ENCODE assay signal across 8 cellular contexts in genomic region chr13:31199527-31199848, GRCh38. TPM values are rescaled to one million over a fixed set of nuclear protein-coding genes. Genes with fewer than 3 reads are reported as not detected.
A peak's percentile ranks its signal among the peaks of the same experiment; 100 is the strongest.
DNase-seq lines count a peak whose midpoint lies in the region; ATAC-seq lines count a peak whose summit lies in the region.

No MANE protein-coding gene starts in this region.

- H3K36me3 Mint-ChIP-seq in CD8-positive, alpha-beta memory T cell = peaks cover 0 to 1% (median 0%) of the 10 kb centered on the region in 3 donors
- H3K36me3 Mint-ChIP-seq in IgD-negative memory B cell = peaks cover 1% of the 10 kb centered on the region

- H3K27ac Mint-ChIP-seq in CD8-positive, alpha-beta memory T cell = peak overlapping the region; percentile 65 to 98 (median 92)
- H3K27ac Mint-ChIP-seq in IgD-negative memory B cell = peak overlapping the region in 2 of 3 donors; percentile 44 to 47

- no peaks in the 10 kb centered on the region for H3K9me3 ChIP-seq in CD8-positive, alpha-beta memory T cell (ENCODE audit: low read length)
- no peaks in the 10 kb centered on the region for H3K9me3 ChIP-seq in ectodermal cell (ENCODE audit: control insufficient read depth, low read length)
- no peaks in the 10 kb centered on the region for H3K9me3 ChIP-seq in neuron (ENCODE audit: low read length)

- CTCF ChIA-PET in CD8-positive, alpha-beta memory T cell (lab: Charles Lee) = interaction anchor here (0.7 to 1.4 kb wide), 10 partner anchors 10 to 225 kb away, joined by 3 to 5 read pairs (median 3); no protein-coding TSS in a partner anchor

- 13% methylated on average over 15 of the region's 15 CpGs for WGBS in ectodermal cell, 2 experiments

- H3K4me3 ChIP-seq in CD8-positive, alpha-beta memory T cell (ENCODE audit: low read length) = peak overlapping the region; percentile 22
- H3K4me3 ChIP-seq in ectodermal cell (ENCODE audit: insufficient read depth, low read depth, low read length) (peak overlapping the region; percentile 61), neuron (ENCODE audit: low read length) (peak overlapping the region; percentile 73)

- no peak for ATAC-seq in GM21529 (IDR thresholded peaks at IDR 0.05; ENCODE audit: unreplicated experiment)
- ATAC-seq in GM21360 (IDR thresholded peaks at IDR 0.05; ENCODE audit: unreplicated experiment) = no peak

- H3K27me3 ChIP-seq in CD8-positive, alpha-beta memory T cell (ENCODE audit: insufficient read depth, low read length, poor library complexity, severe bottlenecking) = no peaks in the 10 kb centered on the region
- H3K27me3 ChIP-seq in ectodermal cell (ENCODE audit: control insufficient read depth, insufficient read depth, low read length, poor library complexity, severe bottlenecking) (peaks cover 10% of the 10 kb centered on the region), neuron (ENCODE audit: insufficient read depth, low read length) (no peaks in the 10 kb centered on the region)

- no peaks in the 10 kb centered on the region for H3K9me3 Mint-ChIP-seq in CD8-positive, alpha-beta memory T cell
- peaks cover 0 to 2% (median 0%) of the 10 kb centered on the region in 3 donors for H3K9me3 Mint-ChIP-seq in IgD-negative memory B cell

- H3K27me3 Mint-ChIP-seq in CD8-positive, alpha-beta memory T cell = peaks cover 0 to 2% of the 10 kb centered on the region in 2 donors
- no peaks in the 10 kb centered on the region for H3K27me3 Mint-ChIP-seq in IgD-negative memory B cell

- H3K27ac ChIP-seq in CD8-positive, alpha-beta memory T cell (ENCODE audit: low read depth, low read length) = peak overlapping the region; percentile 83
- peak overlapping the region; percentile 83 for H3K27ac ChIP-seq in ectodermal cell (ENCODE audit: insufficient read depth, low read depth, low read length, poor library complexity, severe bottlenecking)

- peaks cover 10% of the 10 kb centered on the region for H3K4me1 ChIP-seq in CD8-positive, alpha-beta memory T cell (ENCODE audit: insufficient read depth, low read length)
- H3K4me1 ChIP-seq in ectodermal cell (ENCODE audit: control insufficient read depth, insufficient read depth, low read length) (no peaks in the 10 kb centered on the region), neuron (ENCODE audit: insufficient read depth, low read length) (peaks cover 7% of the 10 kb centered on the region)

- POLR2A ChIA-PET in CD8-positive, alpha-beta memory T cell (lab: Charles Lee) = interaction anchor here (1.2 to 1.5 kb wide), 3 partner anchors 10 to 39 kb away, joined by 3 to 10 read pairs (median 6); partner anchors contain the start of gene HSPH1

- H2AFZ ChIP-seq in neuron (ENCODE audit: low read depth, low read length) = no peak overlapping the region

- peak overlapping the region; percentile 78 to 92 (median 82) for H3K4me3 Mint-ChIP-seq in CD8-positive, alpha-beta memory T cell
- peak overlapping the region; percentile 45 to 89 (median 82) for H3K4me3 Mint-ChIP-seq in IgD-negative memory B cell

- no peaks in the 10 kb centered on the region for H3K36me3 ChIP-seq in CD8-positive, alpha-beta memory T cell (ENCODE audit: insufficient read depth, low read length)
- H3K36me3 ChIP-seq in ectodermal cell (ENCODE audit: control insufficient read depth, insufficient read depth, low read length) (no peaks in the 10 kb centered on the region), neuron (ENCODE audit: insufficient read depth, low read length) (no peaks in the 10 kb centered on the region)

- peaks cover 18 to 23% (median 19%) of the 10 kb centered on the region in 3 donors for H3K4me1 Mint-ChIP-seq in CD8-positive, alpha-beta memory T cell
- peaks cover 11 to 18% (median 12%) of the 10 kb centered on the region in 3 donors for H3K4me1 Mint-ChIP-seq in IgD-negative memory B cell

- DNase-seq in CD8-positive, alpha-beta memory T cell = no peak
- DNase-seq in stimulated activated CD4-positive, alpha-beta T cell treated with anti-CD3 and anti-CD28 coated beads, Interleukin-12 subunit alpha, Interleukin-12 subunit beta, amount 100 ng/mL, for 4 hours = no peak
- DNase-seq in SHP77 treated with DMSO at 0.1 percent for 48 hours (lab: John Stamatoyannopoulos, UW) = no peak

RNA-seq across cellular contexts. Expression of gene B3GLCT, which starts 0.3 kb away (rescaled TPM):
- 1 to 10 TPM; 5.2 to 5.6 TPM for total RNA-seq in CD8-positive, alpha-beta memory T cell
- 10.4 TPM for polyA plus RNA-seq in CD8-positive, alpha-beta memory T cell
- polyA plus RNA-seq in IgD-negative memory B cell = 6.0 TPM
- 9.8 TPM for polyA plus RNA-seq in ectodermal cell (2013, experiment 1 of 4)
- polyA plus RNA-seq in ectodermal cell (2013, experiment 2 of 4) = 9.8 TPM
- polyA plus RNA-seq in ectodermal cell (2013, experiment 3 of 4) = 8.8 TPM
- polyA plus RNA-seq in ectodermal cell (2013, experiment 4 of 4) = 8.8 TPM

RNA-seq across cellular contexts. Expression of gene HSPH1, which starts 37.8 kb away (rescaled TPM):
- total RNA-seq in CD8-positive, alpha-beta memory T cell = 100 to 1,000 TPM; 316 to 329 TPM
- 50.5 TPM for polyA plus RNA-seq in CD8-positive, alpha-beta memory T cell
- polyA plus RNA-seq in IgD-negative memory B cell = 52.8 TPM
- polyA plus RNA-seq in ectodermal cell (2013, experiment 1 of 4) = 91.8 TPM
- polyA plus RNA-seq in ectodermal cell (2013, experiment 2 of 4) = 78.2 TPM
- polyA plus RNA-seq in ectodermal cell (2013, experiment 3 of 4) = 66.5 TPM
- polyA plus RNA-seq in ectodermal cell (2013, experiment 4 of 4) = 71.9 TPM

Comparison
In these comparisons a context has a peak if more than half of its experiments do, and no peak if none do; other contexts are left out.
1. H3K4me3 ChIP-seq: peak in every context shown above with its lines; median percentile 73 in neuron; 61 in ectodermal cell; 22 in CD8-positive, alpha-beta memory T cell.